ENCODE assay signal across 8 cellular contexts in genomic region chr2:113757059-113757657, GRCh38. TPM values are rescaled to one million over a fixed set of nuclear protein-coding genes. Genes with fewer than 3 reads are reported as not detected.
DNase-seq lines count a peak whose midpoint lies in the region; ATAC-seq and TF ChIP-seq lines count a peak whose summit lies in the region.

No MANE protein-coding gene starts in this region.

- H3K4me1 Mint-ChIP-seq in activated B cell treated with CpG ODN at 0.5 μM for 24 hours, result peaks cover 38% of the 10 kb centered on the region

- no peak for TF ChIP-seq POLR2A in gastroesophageal sphincter (IDR thresholded peaks at IDR 0.05)

- intact Hi-C loops in activated B cell treated with CpG ODN at 0.5 μM for 24 hours (cut with micrococcal nuclease), result loop anchor here (2.0 to 5.0 kb wide), 2 partner anchors 64 to 185 kb away; no protein-coding TSS in a partner anchor

- H3K9me3 ChIP-seq in gastroesophageal sphincter, result no peaks in the 10 kb centered on the region

- peak; percentile 67 for DNase-seq in NCI-H2227 (lab: John Stamatoyannopoulos, UW; ENCODE audit: unreplicated experiment)
- DNase-seq in NCI-H2227 treated with DMSO at 0.1 percent for 48 hours (lab: John Stamatoyannopoulos, UW), result no peak
- DNase-seq in activated B cell treated with CpG ODN at 0.5 μM for 24 hours, result no peak
- DNase-seq in skeletal muscle cell (ENCODE audit: low read depth), result no peak
- DNase-seq in DMS 273 (lab: John Stamatoyannopoulos, UW; ENCODE audit: unreplicated experiment), result no peak

- no peak for TF ChIP-seq CTCF in activated B cell treated with CpG ODN at 0.5 μM for 24 hours (IDR thresholded peaks at IDR 0.05)
- TF ChIP-seq CTCF in gastroesophageal sphincter (IDR thresholded peaks at IDR 0.05), result no peak

- WGBS in gastroesophageal sphincter (ENCODE audit: low coverage in 1 of 2), 2 donors, result 12 to 16% methylated on average over 11 to 15 of the region's 17 CpGs

- H3K27ac ChIP-seq in gastroesophageal sphincter, result peak overlapping the region; percentile 93 to 95 (median 94)

- H3K4me3 Mint-ChIP-seq in activated B cell treated with CpG ODN at 0.5 μM for 24 hours, result peak overlapping the region; percentile 88

- no peaks in the 10 kb centered on the region for H3K9me3 Mint-ChIP-seq in activated B cell treated with CpG ODN at 0.5 μM for 24 hours

- TF ChIP-seq EP300 in gastroesophageal sphincter (IDR thresholded peaks at IDR 0.05), result no peak

- POLR2A ChIA-PET in activated B cell treated with CpG ODN at 0.5 μM for 24 hours (lab: Charles Lee), result interaction anchor here (0.6 to 2.3 kb wide), 28 partner anchors 11 to 582 kb away, joined by 3 to 191 read pairs (median 6); partner anchors contain the start of gene ACTR3

- peaks cover 19% of the 10 kb centered on the region for H3K36me3 Mint-ChIP-seq in activated B cell treated with CpG ODN at 0.5 μM for 24 hours (ENCODE audit: low read depth)

- H3K27me3 ChIP-seq in gastroesophageal sphincter, result no peaks in the 10 kb centered on the region

- CTCF ChIA-PET in activated B cell treated with CpG ODN at 0.5 μM for 24 hours (lab: Charles Lee), result interaction anchor here (1.1 to 1.3 kb wide), 6 partner anchors 129 to 792 kb away, joined by 3 read pairs; partner anchors contain the start of gene ACTR3

- no peaks in the 10 kb centered on the region for H3K36me3 ChIP-seq in gastroesophageal sphincter

- H3K4me1 ChIP-seq in gastroesophageal sphincter, result peaks cover 0 to 32% (median 11%) of the 10 kb centered on the region in 3 donors

- no peaks in the 10 kb centered on the region for H3K27me3 Mint-ChIP-seq in activated B cell treated with CpG ODN at 0.5 μM for 24 hours

- peak overlapping the region; percentile 96 for H3K27ac Mint-ChIP-seq in activated B cell treated with CpG ODN at 0.5 μM for 24 hours

- ATAC-seq in activated B cell treated with CpG ODN at 0.5 μM for 24 hours (ENCODE audit: low read depth) (no peak), gastroesophageal sphincter (no peak), GM19467 (IDR thresholded peaks at IDR 0.05; ENCODE audit: unreplicated experiment) (no peak), GM21390 (IDR thresholded peaks at IDR 0.05; ENCODE audit: unreplicated experiment) (no peak)

- peak overlapping the region; percentile 89 to 97 for H3K4me3 ChIP-seq in gastroesophageal sphincter
- peak overlapping the region; percentile 94 for H3K4me3 ChIP-seq in skeletal muscle cell (ENCODE audit: low read depth, low read length)

RNA-seq across cellular contexts. Expression of gene SLC35F5, which starts 0.7 kb away (rescaled TPM):
- total RNA-seq in activated B cell treated with CpG ODN at 0.5 μM for 24 hours (34.3 and 48.3 TPM in 2 replicates), gastroesophageal sphincter (10 to 100 TPM; 42.5 to 90.3 (median 49.2) TPM)
